In genomic region chr22:19119949-19120348, GRCh38 we compare ENCODE assay signal across 15 cellular contexts. TPM values are rescaled to one million over a fixed set of nuclear protein-coding genes. Genes with fewer than 3 reads are reported as not detected.
DNase-seq lines count a peak whose midpoint lies in the region; ATAC-seq and TF ChIP-seq lines count a peak whose summit lies in the region.
"Had no signal": no experiment of that assay in that cellular context is flagged by ENCODE, and none has a peak within 500 bp of the region (broad histone marks: within the 10 kb centered on the region; RNA-seq: fewer than 3 reads in every experiment).

No MANE protein-coding gene starts in this region.

- DNase-seq in CD8-positive, alpha-beta memory T cell, result peak in 1 of 5 donors; percentile 31
- no peak for DNase-seq in MM.1S
- DNase-seq in central memory CD8-positive, alpha-beta T cell (ENCODE audit: low spot score in 2 of 2), result no peak
- peak; percentile 66 for DNase-seq in osteoblast (ENCODE audit: insufficient read length, low spot score, missing footprints)
- no peak for DNase-seq in cerebellar nuclear complex (lab: John Stamatoyannopoulos, UW)
- DNase-seq in caudate nucleus (lab: John Stamatoyannopoulos, UW), result no peak
- no peak for DNase-seq in HuH-7.5 (ENCODE audit: low spot score)
- DNase-seq in GM03348 (ENCODE audit: low spot score), result no peak
- DNase-seq: NCI-H1048, NCI-H82, transverse colon had no signal

- H3K36me3 ChIP-seq in CD8-positive, alpha-beta memory T cell (ENCODE audit: insufficient read depth, low read length), result peaks cover 6% of the 10 kb centered on the region
- H3K36me3 ChIP-seq in MM.1S (replicated peaks; ENCODE audit: insufficient read depth, low read length), result no peaks in the 10 kb centered on the region
- no peaks in the 10 kb centered on the region for H3K36me3 ChIP-seq in osteoblast (ENCODE audit: insufficient read depth, low read length)
- H3K36me3 ChIP-seq: transverse colon had no signal

- H2AFZ ChIP-seq in MM.1S (ENCODE audit: low read length) (no peak overlapping the region), osteoblast (ENCODE audit: low read length) (no peak overlapping the region)

- peaks cover 72% of the 10 kb centered on the region for H3K79me2 ChIP-seq in MM.1S (ENCODE audit: low read length)
- peaks cover 72% of the 10 kb centered on the region for H3K79me2 ChIP-seq in osteoblast (ENCODE audit: insufficient read depth, low read length)

- H3K9ac ChIP-seq in MM.1S (ENCODE audit: low read length), result no peak overlapping the region

- TF ChIP-seq CTCF in MM.1S (IDR thresholded peaks at IDR 0.05; ENCODE audit: low read length), result no peak
- no peak for TF ChIP-seq CTCF in osteoblast (IDR thresholded peaks at IDR 0.05; ENCODE audit: extremely low read depth, low read depth, low read length)

- no peaks in the 10 kb centered on the region for H3K9me3 Mint-ChIP-seq in CD8-positive, alpha-beta memory T cell
- H3K9me3 Mint-ChIP-seq in central memory CD8-positive, alpha-beta T cell, result no peaks in the 10 kb centered on the region

- H4K20me1 ChIP-seq in MM.1S (ENCODE audit: insufficient read depth, low read length), result peaks cover 43% of the 10 kb centered on the region
- H4K20me1 ChIP-seq in osteoblast (ENCODE audit: insufficient read depth, low read length), result peaks cover 65% of the 10 kb centered on the region

- no peak overlapping the region for H3K4me3 ChIP-seq in CD8-positive, alpha-beta memory T cell (ENCODE audit: low read length)
- H3K4me3 ChIP-seq in MM.1S (ENCODE audit: low read length) (no peak overlapping the region), osteoblast (ENCODE audit: insufficient read depth, low read length) (no peak overlapping the region)

- H3K4me3 Mint-ChIP-seq in CD8-positive, alpha-beta memory T cell, result peak overlapping the region; percentile 88 to 91 (median 90)
- peak overlapping the region; percentile 85 for H3K4me3 Mint-ChIP-seq in central memory CD8-positive, alpha-beta T cell

- no peaks in the 10 kb centered on the region for H3K27me3 ChIP-seq in CD8-positive, alpha-beta memory T cell (ENCODE audit: insufficient read depth, low read length, poor library complexity, severe bottlenecking)
- H3K27me3 ChIP-seq in MM.1S (replicated peaks; ENCODE audit: insufficient read depth, low read length), result peaks cover 3% of the 10 kb centered on the region; the same call in 1 of the 2 replicates
- H3K27me3 ChIP-seq in osteoblast (ENCODE audit: insufficient read depth, low read length), result no peaks in the 10 kb centered on the region
- H3K27me3 ChIP-seq: transverse colon had no signal

- peak overlapping the region; percentile 80; the same call in 1 of the 2 replicates for H3K4me2 ChIP-seq in MM.1S (ENCODE audit: low read depth, low read length)
- no peak overlapping the region for H3K4me2 ChIP-seq in osteoblast (ENCODE audit: insufficient read depth, low read length)

- H3K36me3 Mint-ChIP-seq in CD8-positive, alpha-beta memory T cell, result peaks cover 0 to 27% (median 0%) of the 10 kb centered on the region in 3 donors
- H3K36me3 Mint-ChIP-seq in central memory CD8-positive, alpha-beta T cell (ENCODE audit: insufficient read depth), result peaks cover 15% of the 10 kb centered on the region

- peaks cover 70% of the 10 kb centered on the region for H3K4me1 ChIP-seq in CD8-positive, alpha-beta memory T cell (ENCODE audit: insufficient read depth, low read length)
- peaks cover 41% of the 10 kb centered on the region for H3K4me1 ChIP-seq in MM.1S (ENCODE audit: low read length)
- H3K4me1 ChIP-seq in osteoblast (ENCODE audit: insufficient read depth, low read length), result peaks cover 16% of the 10 kb centered on the region

- POLR2A ChIA-PET in CD8-positive, alpha-beta memory T cell (lab: Charles Lee), result no interaction called here

- no peaks in the 10 kb centered on the region for H3K9me3 ChIP-seq in CD8-positive, alpha-beta memory T cell (ENCODE audit: low read length)
- H3K9me3 ChIP-seq in MM.1S (replicated peaks; ENCODE audit: insufficient read depth, low read length), result no peaks in the 10 kb centered on the region
- no peaks in the 10 kb centered on the region for H3K9me3 ChIP-seq in osteoblast (ENCODE audit: low read depth, low read length)
- H3K9me3 ChIP-seq: transverse colon had no signal

- H3F3A ChIP-seq in MM.1S (ENCODE audit: insufficient read depth, low read length), result peaks cover 10% of the 10 kb centered on the region; the same call in 1 of the 2 replicates

- ATAC-seq in central memory CD8-positive, alpha-beta T cell (replicated peaks; ENCODE audit: extremely low read depth, poor library complexity, severe bottlenecking), result no peak

- H3K4me1 Mint-ChIP-seq in CD8-positive, alpha-beta memory T cell, result peaks cover 61 to 77% (median 73%) of the 10 kb centered on the region in 3 donors
- peaks cover 63% of the 10 kb centered on the region for H3K4me1 Mint-ChIP-seq in central memory CD8-positive, alpha-beta T cell

- CTCF ChIA-PET in CD8-positive, alpha-beta memory T cell (lab: Charles Lee), result no interaction called here

- no peaks in the 10 kb centered on the region for H3K27me3 Mint-ChIP-seq in CD8-positive, alpha-beta memory T cell
- no peaks in the 10 kb centered on the region for H3K27me3 Mint-ChIP-seq in central memory CD8-positive, alpha-beta T cell

- no peaks in the 10 kb centered on the region for H3K9me2 ChIP-seq in MM.1S (replicated peaks; ENCODE audit: insufficient read depth, low read length)

- peak overlapping the region; percentile 19 to 88 (median 74) for H3K27ac Mint-ChIP-seq in CD8-positive, alpha-beta memory T cell
- H3K27ac Mint-ChIP-seq in central memory CD8-positive, alpha-beta T cell (ENCODE audit: low read depth), result peak overlapping the region; percentile 59

- no peak overlapping the region for H3K27ac ChIP-seq in CD8-positive, alpha-beta memory T cell (ENCODE audit: low read depth, low read length)
- H3K27ac ChIP-seq in MM.1S (ENCODE audit: low read length) (no peak overlapping the region), osteoblast (ENCODE audit: low read depth, low read length) (no peak overlapping the region), caudate nucleus (ENCODE audit: low read depth, low read length) (no peak overlapping the region)
- H3K27ac ChIP-seq: HL-60 had no signal

RNA-seq across cellular contexts. Expression of gene DGCR2, which starts 2.3 kb away (rescaled TPM):
- 10 to 100 TPM; 26.9 to 28.4 TPM for total RNA-seq in CD8-positive, alpha-beta memory T cell
- polyA plus RNA-seq in CD8-positive, alpha-beta memory T cell, result 51.7 TPM
- total RNA-seq in osteoblast, result 40.7 and 43.4 TPM in 2 replicates

RNA-seq across cellular contexts. Expression of gene TSSK2, which starts 11.2 kb away (rescaled TPM):
- not detected for total RNA-seq in CD8-positive, alpha-beta memory T cell
- polyA plus RNA-seq in CD8-positive, alpha-beta memory T cell, result not detected
- not detected in 2 replicates for total RNA-seq in osteoblast
- total RNA-seq: chondrocyte, fibroblast of villous mesenchyme, renal cortical epithelial cell, transverse colon had no signal

RNA-seq across cellular contexts. Expression of gene ESS2, which starts 24.5 kb away (rescaled TPM):
- 10 to 100 TPM; 18.7 to 19.6 TPM for total RNA-seq in CD8-positive, alpha-beta memory T cell
- polyA plus RNA-seq in CD8-positive, alpha-beta memory T cell, result 9.3 TPM
- 19.4 and 22.1 TPM in 2 replicates for total RNA-seq in osteoblast

RNA-seq across cellular contexts. Expression of gene GSC2, which starts 30.1 kb away (rescaled TPM):
- not detected for total RNA-seq in CD8-positive, alpha-beta memory T cell
- polyA plus RNA-seq in CD8-positive, alpha-beta memory T cell, result not detected
- not detected in 2 replicates for total RNA-seq in osteoblast
- total RNA-seq: chondrocyte, fibroblast of villous mesenchyme, renal cortical epithelial cell, transverse colon had no signal

RNA-seq across cellular contexts. Expression of gene SLC25A1, which starts 58.6 kb away (rescaled TPM):
- total RNA-seq in CD8-positive, alpha-beta memory T cell, result 10 to 100 TPM; 42.4 to 44.7 TPM
- polyA plus RNA-seq in CD8-positive, alpha-beta memory T cell, result 69.9 TPM
- total RNA-seq in osteoblast, result 63.7 and 69.2 TPM in 2 replicates
